Comparison of ENCODE assay signal across 8 cellular contexts in genomic region chrX:134718329-134719317, GRCh38.
DNase-seq lines count a peak whose midpoint lies in the region; ATAC-seq lines count a peak whose summit lies in the region.

No MANE protein-coding gene starts in this region.

- peak; percentile 90 for ATAC-seq in GM19452 (IDR thresholded peaks at IDR 0.05; ENCODE audit: unreplicated experiment)
- ATAC-seq in GM18519 (IDR thresholded peaks at IDR 0.05; ENCODE audit: low FRiP score, unreplicated experiment): no peak
- no peak for ATAC-seq in GM21825 (IDR thresholded peaks at IDR 0.05; ENCODE audit: unreplicated experiment)

- peak; percentile 35 for DNase-seq in COLO829 (ENCODE audit: low spot score)
- peak; percentile 58 for DNase-seq in LoVo (ENCODE audit: low spot score)
- peak; percentile 15 for DNase-seq in activated naive CD4-positive, alpha-beta T cell treated with anti-CD3 and anti-CD28 coated beads, Interleukin-2, amount 50 U/mL, for 16 hours
- peak; percentile 87 for DNase-seq in kidney tubule cell (ENCODE audit: low spot score)
- DNase-seq in NCI-H2227 (lab: John Stamatoyannopoulos, UW; ENCODE audit: unreplicated experiment): no peak
